In the genomic region with DNA sequence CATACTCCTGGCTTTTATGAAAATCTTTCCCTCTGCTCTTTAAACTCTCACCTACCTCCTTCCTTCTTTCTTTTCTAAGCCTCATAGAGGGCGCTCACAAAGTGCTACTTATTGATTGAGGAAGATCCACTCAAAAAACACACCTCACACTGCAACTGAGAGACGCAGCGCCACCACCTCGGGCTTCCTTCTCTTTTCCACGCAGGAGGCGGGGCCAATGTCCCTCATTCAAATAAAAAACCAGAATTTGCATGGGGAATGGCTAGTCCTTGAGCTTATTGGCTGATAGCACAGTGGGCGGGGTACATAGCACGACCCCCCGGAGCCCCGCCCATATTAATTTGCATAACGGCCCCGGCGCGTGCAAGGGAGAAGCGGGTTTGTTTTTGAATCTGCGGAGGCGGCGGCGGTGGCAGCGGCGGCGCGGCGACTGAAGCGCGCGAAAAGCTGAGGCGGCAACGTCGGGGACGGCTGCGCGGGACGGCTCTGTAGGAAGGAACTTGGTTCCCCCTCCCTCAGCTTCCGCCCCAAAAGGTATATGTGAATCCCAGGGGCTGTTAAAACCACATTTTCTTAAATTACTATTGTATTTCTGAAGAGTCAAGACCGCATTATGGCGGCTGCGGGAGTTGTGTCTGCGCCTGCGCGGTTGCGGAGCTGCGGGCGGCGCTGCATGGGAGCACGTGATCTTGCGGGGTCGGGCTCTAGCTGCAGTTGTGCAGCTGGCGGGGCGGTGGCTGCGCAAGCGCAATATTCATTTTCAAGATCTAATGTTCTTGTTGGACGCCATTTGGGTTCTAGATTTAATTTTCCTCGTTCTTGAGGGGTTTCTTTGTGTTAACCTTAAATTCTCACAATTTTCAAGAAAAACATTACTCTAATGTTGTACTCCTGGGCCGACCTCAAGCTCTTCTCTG, we compare ENCODE assay signal across 8 cellular contexts. TPM values are rescaled to one million over a fixed set of nuclear protein-coding genes. Genes with fewer than 3 reads are reported as not detected.
A peak's percentile ranks its signal among the peaks of the same experiment; 100 is the strongest.
DNase-seq lines count a peak whose midpoint lies in the region; ATAC-seq and TF ChIP-seq lines count a peak whose summit lies in the region.

ATF7IP (plus strand) TSS at position 389 of the 917 bp plus-strand sequence. CDS start 58,234 bp downstream, outside the sequence.

- H3K27ac Mint-ChIP-seq in activated CD4-positive, alpha-beta T cell treated with anti-CD3 and anti-CD28 coated beads, Interleukin-2, amount 10 ng/mL, durations not matched to agents 24 days and 14 days: peak within 1 kb of the TSS; percentile 95

- ATAC-seq in GM19035 (IDR thresholded peaks at IDR 0.05; ENCODE audit: unreplicated experiment): peak; percentile 65
- ATAC-seq in HG03354 (IDR thresholded peaks at IDR 0.05; ENCODE audit: poor library complexity, severe bottlenecking, unreplicated experiment): peak; percentile 79

- H3K27ac ChIP-seq in colonic mucosa: peak within 1 kb of the TSS; percentile 90
- peak within 1 kb of the TSS; percentile 99 for H3K27ac ChIP-seq in layer of hippocampus (ENCODE audit: low read depth, low read length)

- H3K27me3 Mint-ChIP-seq in activated CD4-positive, alpha-beta T cell treated with anti-CD3 and anti-CD28 coated beads, Interleukin-2, amount 10 ng/mL, durations not matched to agents 24 days and 14 days: no peaks in the 10 kb centered on the region

- intact Hi-C loops in activated CD4-positive, alpha-beta T cell treated with anti-CD3 and anti-CD28 coated beads, Interleukin-2, amount 10 ng/mL, durations not matched to agents 24 days and 14 days (cut with micrococcal nuclease): loop anchor here (1.0 to 10.0 kb wide), 9 partner anchors 29 to 1648 kb away; partner anchors contain the start of genes ARHGDIB, CDKN1B and HEBP1
- intact Hi-C loops in colonic mucosa (cut with DNase I): loop anchor here (5.0 kb wide), 1 partner anchor 108 kb away; no protein-coding TSS in a partner anchor

- H3K4me1 ChIP-seq in colonic mucosa: no peaks in the 10 kb centered on the region

- no peaks in the 10 kb centered on the region for H3K36me3 ChIP-seq in colonic mucosa

- TF ChIP-seq CTCF in colonic mucosa (IDR thresholded peaks at IDR 0.05): peak; percentile 15

- peaks cover 3% of the 10 kb centered on the region for H3K9me3 Mint-ChIP-seq in activated CD4-positive, alpha-beta T cell treated with anti-CD3 and anti-CD28 coated beads, Interleukin-2, amount 10 ng/mL, durations not matched to agents 24 days and 14 days

- peak within 1 kb of the TSS; percentile 82 for H3K4me3 Mint-ChIP-seq in activated CD4-positive, alpha-beta T cell treated with anti-CD3 and anti-CD28 coated beads, Interleukin-2, amount 10 ng/mL, durations not matched to agents 24 days and 14 days

- DNase-seq in AML-193 (lab: John Stamatoyannopoulos, UW): peak; percentile 94 to 95
- DNase-seq in NCI-H510A treated with DMSO at 0.1 percent for 48 hours (lab: John Stamatoyannopoulos, UW): peak; percentile 96
- DNase-seq in activated CD4-positive, alpha-beta T cell treated with anti-CD3 and anti-CD28 coated beads, Interleukin-2, amount 10 ng/mL, durations not matched to agents 24 days and 14 days: peak; percentile 99
- peak; percentile 96 for DNase-seq in colonic mucosa
- peak; percentile 86 to 91 for DNase-seq in stimulated activated CD4-positive, alpha-beta T cell treated with anti-CD3 and anti-CD28 coated beads, Interleukin-1b, Interleukin-23, amount 100 ng/mL, for 4 hours (ENCODE audit: low read depth in 2 of 2)

- H3K36me3 Mint-ChIP-seq in activated CD4-positive, alpha-beta T cell treated with anti-CD3 and anti-CD28 coated beads, Interleukin-2, amount 10 ng/mL, durations not matched to agents 24 days and 14 days (ENCODE audit: low read depth): peaks cover 14% of the 10 kb centered on the region

- peaks cover 37% of the 10 kb centered on the region for H3K4me1 Mint-ChIP-seq in activated CD4-positive, alpha-beta T cell treated with anti-CD3 and anti-CD28 coated beads, Interleukin-2, amount 10 ng/mL, durations not matched to agents 24 days and 14 days

- H3K4me3 ChIP-seq in colonic mucosa: peak within 1 kb of the TSS; percentile 44

- no peaks in the 10 kb centered on the region for H3K27me3 ChIP-seq in colonic mucosa
- no peaks in the 10 kb centered on the region for H3K27me3 ChIP-seq in layer of hippocampus (ENCODE audit: control insufficient read depth, insufficient read depth, low read length)

- H3K9me3 ChIP-seq in colonic mucosa: no peaks in the 10 kb centered on the region

- peak within 1 kb of the TSS; percentile 72 to 73 for H3K9ac ChIP-seq in colonic mucosa (ENCODE audit: low read depth in 2 of 2, low read length in 2 of 2)

RNA-seq across cellular contexts. Expression of gene ATF7IP, which starts in this region (rescaled TPM):
- 62.6 and 72.4 TPM in 2 replicates for total RNA-seq in activated CD4-positive, alpha-beta T cell treated with anti-CD3 and anti-CD28 coated beads, Interleukin-2, amount 10 ng/mL, durations not matched to agents 24 days and 14 days
- total RNA-seq in colonic mucosa: 10 to 100 TPM; 36.2 to 44.9 TPM

Comparison
In these comparisons a context has a peak if more than half of its experiments do, and no peak if none do; other contexts are left out.
1. Peak in every context shown above with its lines: DNase-seq, ATAC-seq, H3K4me3 ChIP-seq and H3K27ac ChIP-seq.